8 cellular contexts compared by ENCODE assay signal in the genomic region with DNA sequence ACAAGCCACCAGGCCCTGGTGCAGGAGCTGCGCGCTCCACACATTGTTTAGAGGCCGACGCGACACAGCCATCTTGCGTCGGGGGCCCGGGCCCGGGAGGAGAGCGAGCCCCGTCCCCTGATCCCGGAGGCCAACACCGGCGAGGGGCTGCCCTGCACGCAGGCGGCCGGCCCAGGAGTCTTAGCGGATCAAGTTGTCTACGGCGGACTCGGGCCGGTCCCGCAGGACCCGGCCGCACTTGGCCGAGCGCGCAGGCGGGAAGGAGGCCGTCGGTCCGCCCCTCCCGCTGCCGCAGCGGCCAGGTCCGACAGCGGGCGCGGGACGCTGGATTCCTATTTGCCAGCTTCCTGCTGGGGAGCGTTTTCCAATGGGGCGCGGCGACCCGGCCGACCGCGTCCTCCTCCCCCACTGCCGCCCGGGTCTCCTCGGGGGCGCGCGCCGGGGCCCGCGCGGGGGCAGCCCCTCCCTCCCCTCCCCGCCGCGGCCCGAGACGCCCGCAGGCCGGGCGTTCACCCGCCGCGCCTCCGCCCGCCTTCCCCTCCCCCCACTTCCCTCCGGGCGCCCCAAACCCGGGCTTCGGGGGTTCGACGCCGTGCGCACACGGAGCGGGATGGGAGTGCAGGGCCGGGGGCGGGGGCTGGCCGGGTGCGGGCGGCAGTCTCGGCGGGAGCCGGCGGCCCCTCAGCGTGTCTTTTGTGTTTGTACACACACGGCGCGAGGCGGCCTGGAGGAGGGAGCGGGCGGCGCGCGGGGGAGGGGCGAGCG. TPM values are rescaled to one million over a fixed set of nuclear protein-coding genes. Genes with fewer than 3 reads are reported as not detected.
DNase-seq lines count a peak whose midpoint lies in the region; ATAC-seq and TF ChIP-seq lines count a peak whose summit lies in the region.

No MANE protein-coding gene starts in this region.

- H3K9me3 Mint-ChIP-seq in activated naive CD8-positive, alpha-beta T cell treated with anti-CD3 and anti-CD28 coated beads, Interleukin-2, amount 50 U/mL, for 24 hours = no peaks in the 10 kb centered on the region

- H3K79me2 ChIP-seq in osteoblast (ENCODE audit: insufficient read depth, low read length) = peaks cover 35% of the 10 kb centered on the region

- H3K27me3 Mint-ChIP-seq in activated naive CD8-positive, alpha-beta T cell treated with anti-CD3 and anti-CD28 coated beads, Interleukin-2, amount 50 U/mL, for 24 hours = no peaks in the 10 kb centered on the region

- H3K4me3 ChIP-seq in cardiac muscle cell = peak overlapping the region; percentile 97
- H3K4me3 ChIP-seq in osteoblast (ENCODE audit: insufficient read depth, low read length) = peak overlapping the region; percentile 93

- H3K27ac ChIP-seq in cardiac muscle cell (peak overlapping the region; percentile 100), osteoblast (ENCODE audit: low read depth, low read length) (peak overlapping the region; percentile 74)

- peak overlapping the region; percentile 98 for H2AFZ ChIP-seq in osteoblast (ENCODE audit: low read length)

- H3K27ac Mint-ChIP-seq in activated naive CD8-positive, alpha-beta T cell treated with anti-CD3 and anti-CD28 coated beads, Interleukin-2, amount 50 U/mL, for 24 hours = peak overlapping the region; percentile 83

- peak; percentile 86 for DNase-seq in GDM1 (lab: John Stamatoyannopoulos, UW)
- DNase-seq in HuH-7 (ENCODE audit: low spot score) = peak; percentile 87
- peak; percentile 54 for DNase-seq in activated naive CD8-positive, alpha-beta T cell treated with anti-CD3 and anti-CD28 coated beads, Interleukin-2, amount 50 U/mL, for 24 hours
- peak; percentile 84 to 90 for DNase-seq in cardiac muscle cell (ENCODE audit: low read depth in 1 of 2, low spot score in 1 of 2)
- peak; percentile 92 for DNase-seq in osteoblast (ENCODE audit: insufficient read length, low spot score, missing footprints)
- no peak for DNase-seq in GM19238 (ENCODE audit: insufficient read length, low spot score)

- peak overlapping the region; percentile 87 for H3K4me2 ChIP-seq in osteoblast (ENCODE audit: insufficient read depth, low read length)

- no peaks in the 10 kb centered on the region for H3K9me3 ChIP-seq in cardiac muscle cell (ENCODE audit: low read depth)
- H3K9me3 ChIP-seq in osteoblast (ENCODE audit: low read depth, low read length) = no peaks in the 10 kb centered on the region

- peaks cover 27% of the 10 kb centered on the region for H3K4me1 ChIP-seq in cardiac muscle cell (ENCODE audit: low read depth)
- H3K4me1 ChIP-seq in osteoblast (ENCODE audit: insufficient read depth, low read length) = peaks cover 16% of the 10 kb centered on the region

- H3K36me3 ChIP-seq in cardiac muscle cell (peaks cover 17% of the 10 kb centered on the region), osteoblast (ENCODE audit: insufficient read depth, low read length) (peaks cover 13% of the 10 kb centered on the region)

- H4K20me1 ChIP-seq in osteoblast (ENCODE audit: insufficient read depth, low read length) = peaks cover 39% of the 10 kb centered on the region

- TF ChIP-seq CTCF in cardiac muscle cell (IDR thresholded peaks at IDR 0.05; ENCODE audit: low read depth, low read length) (no peak), osteoblast (IDR thresholded peaks at IDR 0.05; ENCODE audit: extremely low read depth, low read depth, low read length) (no peak)

- peaks cover 32% of the 10 kb centered on the region for H3K36me3 Mint-ChIP-seq in activated naive CD8-positive, alpha-beta T cell treated with anti-CD3 and anti-CD28 coated beads, Interleukin-2, amount 50 U/mL, for 24 hours (ENCODE audit: low read depth)

- H3K4me3 Mint-ChIP-seq in activated naive CD8-positive, alpha-beta T cell treated with anti-CD3 and anti-CD28 coated beads, Interleukin-2, amount 50 U/mL, for 24 hours = peak overlapping the region; percentile 100

- ATAC-seq in GM21717 (IDR thresholded peaks at IDR 0.05; ENCODE audit: unreplicated experiment) = peak; percentile 47
- ATAC-seq in activated naive CD8-positive, alpha-beta T cell treated with anti-CD3 and anti-CD28 coated beads, Interleukin-2, amount 50 U/mL, for 24 hours = peak; percentile 70

- H3K27me3 ChIP-seq in cardiac muscle cell (no peaks in the 10 kb centered on the region), osteoblast (ENCODE audit: insufficient read depth, low read length) (no peaks in the 10 kb centered on the region)

- H3K4me1 Mint-ChIP-seq in activated naive CD8-positive, alpha-beta T cell treated with anti-CD3 and anti-CD28 coated beads, Interleukin-2, amount 50 U/mL, for 24 hours = peaks cover 39% of the 10 kb centered on the region

TF ChIP-seq in PFSK-1, 5 proteins besides CTCF, POLR2A, EP300 and RAD21:
- TF ChIP-seq POLR2AphosphoS5 (IDR thresholded peaks at IDR 0.05; ENCODE audit: low read depth, low read length) = 0 out of 2 replicates have a peak, but pooled peaks have one; percentile 56
- TF ChIP-seq, protein P1, sequence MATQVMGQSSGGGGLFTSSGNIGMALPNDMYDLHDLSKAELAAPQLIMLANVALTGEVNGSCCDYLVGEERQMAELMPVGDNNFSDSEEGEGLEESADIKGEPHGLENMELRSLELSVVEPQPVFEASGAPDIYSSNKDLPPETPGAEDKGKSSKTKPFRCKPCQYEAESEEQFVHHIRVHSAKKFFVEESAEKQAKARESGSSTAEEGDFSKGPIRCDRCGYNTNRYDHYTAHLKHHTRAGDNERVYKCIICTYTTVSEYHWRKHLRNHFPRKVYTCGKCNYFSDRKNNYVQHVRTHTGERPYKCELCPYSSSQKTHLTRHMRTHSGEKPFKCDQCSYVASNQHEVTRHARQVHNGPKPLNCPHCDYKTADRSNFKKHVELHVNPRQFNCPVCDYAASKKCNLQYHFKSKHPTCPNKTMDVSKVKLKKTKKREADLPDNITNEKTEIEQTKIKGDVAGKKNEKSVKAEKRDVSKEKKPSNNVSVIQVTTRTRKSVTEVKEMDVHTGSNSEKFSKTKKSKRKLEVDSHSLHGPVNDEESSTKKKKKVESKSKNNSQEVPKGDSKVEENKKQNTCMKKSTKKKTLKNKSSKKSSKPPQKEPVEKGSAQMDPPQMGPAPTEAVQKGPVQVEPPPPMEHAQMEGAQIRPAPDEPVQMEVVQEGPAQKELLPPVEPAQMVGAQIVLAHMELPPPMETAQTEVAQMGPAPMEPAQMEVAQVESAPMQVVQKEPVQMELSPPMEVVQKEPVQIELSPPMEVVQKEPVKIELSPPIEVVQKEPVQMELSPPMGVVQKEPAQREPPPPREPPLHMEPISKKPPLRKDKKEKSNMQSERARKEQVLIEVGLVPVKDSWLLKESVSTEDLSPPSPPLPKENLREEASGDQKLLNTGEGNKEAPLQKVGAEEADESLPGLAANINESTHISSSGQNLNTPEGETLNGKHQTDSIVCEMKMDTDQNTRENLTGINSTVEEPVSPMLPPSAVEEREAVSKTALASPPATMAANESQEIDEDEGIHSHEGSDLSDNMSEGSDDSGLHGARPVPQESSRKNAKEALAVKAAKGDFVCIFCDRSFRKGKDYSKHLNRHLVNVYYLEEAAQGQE (IDR thresholded peaks at IDR 0.05; ENCODE audit: insufficient read depth in 1 of 2, low read depth in 2 of 2, low read length in 2 of 2) = no peak
- TF ChIP-seq SIN3A (IDR thresholded peaks at IDR 0.05; ENCODE audit: borderline replicate concordance, insufficient read depth, low read length) = peak; percentile 87
- 0 out of 2 replicates have a peak, but pooled peaks have one; percentile 24 for TF ChIP-seq TAF1 (IDR thresholded peaks at IDR 0.05; ENCODE audit: borderline replicate concordance, insufficient read depth, low read length)
- peak; percentile 79 for TF ChIP-seq FOXP2 (optimal IDR thresholded peaks at IDR 0.05; ENCODE audit: borderline replicate concordance, extremely low read depth, extremely low read length, insufficient read depth)

RNA-seq across cellular contexts. Expression of gene H3-3A, which starts 0.5 kb away (rescaled TPM):
- polyA plus RNA-seq in PFSK-1 (2012; ENCODE audit: insufficient read length, low read depth) = 166 TPM
- total RNA-seq in cardiac muscle cell (439 and 725 TPM in 2 replicates), osteoblast (127 and 166 TPM in 2 replicates)
- polyA plus RNA-seq in cardiac muscle cell = 837 and 907 TPM in 2 replicates
